ENCODE assay signal across 9 cellular contexts in the genomic region with DNA sequence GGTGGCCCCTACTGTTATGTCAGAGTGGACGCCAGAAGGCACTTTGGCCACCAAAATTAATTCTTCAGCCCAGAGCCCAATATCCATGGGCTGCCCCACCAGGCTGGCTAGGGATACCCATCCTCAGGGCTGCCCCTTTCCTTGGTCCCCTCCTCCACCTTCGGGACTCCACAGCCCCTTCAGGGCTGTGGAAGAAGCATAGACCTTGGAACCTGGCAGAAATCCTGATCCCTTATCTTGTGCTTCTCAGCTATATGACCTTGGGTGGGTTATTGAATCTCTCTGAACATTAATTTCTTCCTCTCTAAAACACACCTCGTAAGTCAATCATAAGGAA. TPM values are rescaled to one million over a fixed set of nuclear protein-coding genes. Genes with fewer than 3 reads are reported as not detected.
DNase-seq lines count a peak whose midpoint lies in the region; ATAC-seq and TF ChIP-seq lines count a peak whose summit lies in the region.
"Had no signal": no experiment of that assay in that cellular context is flagged by ENCODE, and none has a peak within 500 bp of the region (broad histone marks: within the 10 kb centered on the region; RNA-seq: fewer than 3 reads in every experiment).

No MANE protein-coding gene starts in this region.

- H3K9ac ChIP-seq in KMS-11, result peak overlapping the region; percentile 61; the same call in 1 of the 2 replicates

- H3K27ac Mint-ChIP-seq in naive thymus-derived CD4-positive, alpha-beta T cell, result peak overlapping the region; percentile 66 to 96 (median 87)

- H3K27ac ChIP-seq in KMS-11 (no peak overlapping the region), cingulate gyrus (ENCODE audit: low read depth, low read length) (peak overlapping the region; percentile 79)
- peak overlapping the region; percentile 93 for H3K27ac ChIP-seq in naive thymus-derived CD4-positive, alpha-beta T cell (ENCODE audit: low read depth, low read length)

- H3K4me3 ChIP-seq in AG09309 (ENCODE audit: control insufficient read depth, low read depth, low read length), result peak overlapping the region; percentile 88
- no peak overlapping the region for H3K4me3 ChIP-seq in KMS-11 (IDR thresholded peaks at IDR 0.05; ENCODE audit: insufficient read depth, low read depth, low read length)
- peak overlapping the region; percentile 73 for H3K4me3 ChIP-seq in naive thymus-derived CD4-positive, alpha-beta T cell (ENCODE audit: low read length)

- intact Hi-C loops in naive thymus-derived CD4-positive, alpha-beta T cell (cut with micrococcal nuclease), result loop anchor here (1.0 to 10.0 kb wide), 13 partner anchors 70 to 1939 kb away; a partner anchor contains a TSS

- peaks cover 22 to 56% (median 42%) of the 10 kb centered on the region in 7 donors for H3K4me1 Mint-ChIP-seq in naive thymus-derived CD4-positive, alpha-beta T cell

- peaks cover 0 to 7% (median 0%) of the 10 kb centered on the region in 5 donors for H3K36me3 Mint-ChIP-seq in naive thymus-derived CD4-positive, alpha-beta T cell

- POLR2A ChIA-PET in naive thymus-derived CD4-positive, alpha-beta T cell (lab: Charles Lee), result interaction anchor here (0.9 to 3.0 kb wide), 6 partner anchors 11 to 109 kb away, joined by 3 to 14 read pairs (median 6); a partner anchor contains a TSS

- CTCF ChIA-PET in naive thymus-derived CD4-positive, alpha-beta T cell (lab: Charles Lee), result interaction anchor here (1.5 to 3.4 kb wide), 2 partner anchors 25 to 185 kb away, joined by 4 to 15 read pairs; a partner anchor contains a TSS

- H4K20me1 ChIP-seq in KMS-11 (ENCODE audit: insufficient read depth), result no peaks in the 10 kb centered on the region

- no peaks in the 10 kb centered on the region for H3K36me3 ChIP-seq in KMS-11 (ENCODE audit: insufficient read depth)
- H3K36me3 ChIP-seq in naive thymus-derived CD4-positive, alpha-beta T cell (ENCODE audit: control insufficient read depth in 2 of 3, insufficient read depth in 3 of 3, low read length in 3 of 3), result peaks cover 0 to 6% (median 0%) of the 10 kb centered on the region in 3 experiments

- H3K4me2 ChIP-seq in KMS-11, result peak overlapping the region; percentile 62

- H3K4me3 Mint-ChIP-seq in naive thymus-derived CD4-positive, alpha-beta T cell, result peak overlapping the region; percentile 77 to 97 (median 84)

- no peak for ATAC-seq in naive thymus-derived CD4-positive, alpha-beta T cell
- ATAC-seq in GM18867 (IDR thresholded peaks at IDR 0.05; ENCODE audit: unreplicated experiment), result no peak

- DNase-seq in AG09309 (ENCODE audit: low read depth) (no peak), iPS-NIHi11 (ENCODE audit: low spot score) (no peak), NCI-H748 (lab: John Stamatoyannopoulos, UW; ENCODE audit: unreplicated experiment) (no peak)
- no peak for DNase-seq in naive thymus-derived CD4-positive, alpha-beta T cell
- no peak for DNase-seq in stimulated activated CD4-positive, alpha-beta T cell treated with anti-CD3 and anti-CD28 coated beads, Interleukin-4, amount 100 ng/mL, for 4 hours
- DNase-seq: cerebellar nuclear complex had no signal

- no peaks in the 10 kb centered on the region for H3K27me3 ChIP-seq in KMS-11 (ENCODE audit: insufficient read depth, low read depth)
- no peaks in the 10 kb centered on the region for H3K27me3 ChIP-seq in naive thymus-derived CD4-positive, alpha-beta T cell (ENCODE audit: control insufficient read depth in 2 of 2, insufficient read depth in 2 of 2, low read length in 2 of 2)

- peaks cover 0 to 3% (median 0%) of the 10 kb centered on the region in 11 donors for H3K9me3 Mint-ChIP-seq in naive thymus-derived CD4-positive, alpha-beta T cell

- H3K9me3 ChIP-seq in naive thymus-derived CD4-positive, alpha-beta T cell (ENCODE audit: control insufficient read depth in 2 of 3, low read length in 3 of 3), result no peaks in the 10 kb centered on the region

- H3K27me3 Mint-ChIP-seq in naive thymus-derived CD4-positive, alpha-beta T cell, result peaks cover 0 to 14% (median 0%) of the 10 kb centered on the region in 5 donors

- peaks cover 47% of the 10 kb centered on the region for H3K79me2 ChIP-seq in KMS-11 (ENCODE audit: insufficient read depth, low read depth)

- TF ChIP-seq CTCF in AG09309 (IDR thresholded peaks at IDR 0.05; ENCODE audit: control insufficient read depth, insufficient read depth, low read depth, low read length, missing control alignments) (no peak), KMS-11 (conservative IDR thresholded peaks at IDR 0.05; ENCODE audit: low read depth, low read length) (no peak)

- H3K4me1 ChIP-seq in KMS-11 (ENCODE audit: low read depth, poor library complexity, severe bottlenecking), result peaks cover 51% of the 10 kb centered on the region
- H3K4me1 ChIP-seq in naive thymus-derived CD4-positive, alpha-beta T cell (ENCODE audit: control insufficient read depth in 2 of 2, insufficient read depth in 2 of 2, low read length in 2 of 2), result peaks cover 49 to 56% of the 10 kb centered on the region in 2 donors

- H2AFZ ChIP-seq in KMS-11 (ENCODE audit: low read depth), result peak overlapping the region; percentile 84

RNA-seq across cellular contexts. Expression of a gene that starts 0.5 kb away (rescaled TPM):
- 10 to 100 TPM; 39.5 to 61.2 (median 42.2) TPM for total RNA-seq in naive thymus-derived CD4-positive, alpha-beta T cell
- 10 to 100 TPM; 36.0 to 53.6 TPM for polyA plus RNA-seq in naive thymus-derived CD4-positive, alpha-beta T cell

RNA-seq across cellular contexts. Expression of a gene that starts 2.5 kb away (rescaled TPM):
- 10 to 100 TPM; 27.4 to 70.6 (median 37.2) TPM for total RNA-seq in naive thymus-derived CD4-positive, alpha-beta T cell
- 1 to 10 TPM; 6.0 to 6.5 TPM for polyA plus RNA-seq in naive thymus-derived CD4-positive, alpha-beta T cell

RNA-seq across cellular contexts. Expression of a gene that starts 3.2 kb away (rescaled TPM):
- 100 to 1,000 TPM in 3 of 5 experiments, 10 to 100 TPM in 2; 94.1 to 136 (median 101) TPM for total RNA-seq in naive thymus-derived CD4-positive, alpha-beta T cell
- polyA plus RNA-seq in naive thymus-derived CD4-positive, alpha-beta T cell, result 10 to 100 TPM; 49.6 to 69.4 TPM

RNA-seq across cellular contexts. Expression of a gene that starts 24.4 kb away (rescaled TPM):
- 100 to 1,000 TPM in 1 of 5 experiments, 10 to 100 TPM in 4; 38.7 to 125 (median 65.9) TPM for total RNA-seq in naive thymus-derived CD4-positive, alpha-beta T cell
- 10 to 100 TPM in 1 of 2 donors, 1 to 10 TPM in 1; 7.9 to 12.1 TPM for polyA plus RNA-seq in naive thymus-derived CD4-positive, alpha-beta T cell

RNA-seq across cellular contexts. Expression of a gene that starts 26.1 kb away (rescaled TPM):
- total RNA-seq in naive thymus-derived CD4-positive, alpha-beta T cell, result 10 to 100 TPM in 1 of 5 experiments, 1 to 10 TPM in 4; 4.2 to 20.2 (median 5.6) TPM
- 1 to 10 TPM; 7.7 to 9.1 TPM for polyA plus RNA-seq in naive thymus-derived CD4-positive, alpha-beta T cell
